Comparison of ENCODE assay signal across 7 cellular contexts in the genomic region with DNA sequence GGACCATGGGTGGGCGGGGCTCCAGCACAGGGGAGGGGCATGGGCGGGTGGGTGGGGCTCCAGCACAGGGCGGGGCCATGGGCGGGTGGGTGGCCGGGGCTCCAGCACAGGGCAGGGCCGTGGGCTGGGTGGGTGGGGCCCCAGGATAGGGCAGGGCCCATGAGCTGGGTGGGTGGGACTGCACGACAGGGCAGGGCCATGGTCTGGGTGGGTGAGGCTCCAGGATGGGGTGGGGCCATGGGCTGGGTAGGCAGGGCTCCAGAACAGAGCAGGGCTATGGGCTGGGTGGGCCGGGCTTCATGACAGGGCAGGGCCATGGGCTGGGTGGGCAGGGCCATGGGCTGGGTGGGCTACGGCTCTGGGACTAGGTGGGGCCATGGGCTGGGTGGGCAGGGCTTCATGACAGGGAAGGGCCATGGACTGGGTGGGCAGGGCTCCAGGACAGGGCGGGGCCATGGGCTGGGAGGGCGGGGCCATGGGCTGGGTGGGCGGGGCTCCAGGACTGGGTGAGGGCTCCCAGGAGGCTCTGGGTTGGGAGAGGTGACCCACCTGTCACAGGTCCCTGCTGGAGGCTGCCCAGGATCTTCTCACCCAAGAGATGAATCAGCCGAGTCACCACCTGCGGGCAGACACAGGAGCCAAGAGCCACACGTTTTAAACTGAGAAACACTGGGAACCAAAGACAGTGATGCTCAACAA. TPM values are rescaled to one million over a fixed set of nuclear protein-coding genes. Genes with fewer than 3 reads are reported as not detected.
A peak's percentile ranks its signal among the peaks of the same experiment; 100 is the strongest.
DNase-seq lines count a peak whose midpoint lies in the region; ATAC-seq lines count a peak whose summit lies in the region.

No MANE protein-coding gene starts in this region.

- H3K9me3 Mint-ChIP-seq in naive thymus-derived CD8-positive, alpha-beta T cell, result no peaks in the 10 kb centered on the region

- DNase-seq in Daoy (ENCODE audit: low read depth), result peak; percentile 53
- peak; percentile 30 for DNase-seq in HT-29 (ENCODE audit: low spot score)
- peak; percentile 28 for DNase-seq in activated T-cell treated with anti-CD3 and anti-CD28 coated beads, Interleukin-2, amount 50 U/mL, for 1 hour
- peak in 2 of 10 donors; percentile 13 to 15 for DNase-seq in naive thymus-derived CD8-positive, alpha-beta T cell
- no peak for DNase-seq in LoVo (ENCODE audit: low spot score)
- DNase-seq in NCI-H345 treated with DMSO at 0.1 percent for 48 hours (lab: John Stamatoyannopoulos, UW; ENCODE audit: unreplicated experiment), result no peak

- H3K4me1 Mint-ChIP-seq in naive thymus-derived CD8-positive, alpha-beta T cell, result peaks cover 2 to 18% (median 7%) of the 10 kb centered on the region in 4 donors

- no peaks in the 10 kb centered on the region for H3K27me3 Mint-ChIP-seq in naive thymus-derived CD8-positive, alpha-beta T cell

- no peak overlapping the region for H3K27ac Mint-ChIP-seq in naive thymus-derived CD8-positive, alpha-beta T cell

- ATAC-seq in naive thymus-derived CD8-positive, alpha-beta T cell, result peak; percentile 47 to 62
- ATAC-seq in GM21526 (IDR thresholded peaks at IDR 0.05; ENCODE audit: low FRiP score, unreplicated experiment), result no peak

- no peak overlapping the region for H3K4me3 Mint-ChIP-seq in naive thymus-derived CD8-positive, alpha-beta T cell

- H3K36me3 Mint-ChIP-seq in naive thymus-derived CD8-positive, alpha-beta T cell, result no peaks in the 10 kb centered on the region

- POLR2A ChIA-PET in naive thymus-derived CD8-positive, alpha-beta T cell (lab: Charles Lee), result no interaction called here

RNA-seq across cellular contexts. Expression of gene NSMF, which starts 33.5 kb away (rescaled TPM):
- total RNA-seq in Daoy (2014; rRNA removed; shearing (Covaris generic)), result 13.5 and 13.7 TPM in 2 replicates
- 74.4 and 77.7 TPM in 2 replicates for total RNA-seq in HT-29 (2014; rRNA removed; shearing (Covaris generic))
- total RNA-seq in naive thymus-derived CD8-positive, alpha-beta T cell, result 10 to 100 TPM; 19.1 to 19.3 TPM
- 10 to 100 TPM in 1 of 3 donors, 1 to 10 TPM in 2; 7.7 to 14.7 (median 8.2) TPM for polyA plus RNA-seq in naive thymus-derived CD8-positive, alpha-beta T cell

RNA-seq across cellular contexts. Expression of gene ENTPD8, which starts 51.5 kb away (rescaled TPM):
- not detected in 2 replicates for total RNA-seq in Daoy (2014; rRNA removed; shearing (Covaris generic))
- total RNA-seq in HT-29 (2014; rRNA removed; shearing (Covaris generic)), result 0.76 and 1.3 TPM in 2 replicates
- total RNA-seq in naive thymus-derived CD8-positive, alpha-beta T cell, result not detected
- not detected for polyA plus RNA-seq in naive thymus-derived CD8-positive, alpha-beta T cell

RNA-seq across cellular contexts. Expression of gene PNPLA7, which starts 57.6 kb away (rescaled TPM):
- under 0.01 TPM in 1 of 2 replicates, not detected in the other for total RNA-seq in Daoy (2014; rRNA removed; shearing (Covaris generic))
- total RNA-seq in HT-29 (2014; rRNA removed; shearing (Covaris generic)), result 0.60 and 0.94 TPM in 2 replicates
- 10 to 100 TPM; 14.5 to 15.7 TPM for total RNA-seq in naive thymus-derived CD8-positive, alpha-beta T cell
- 1 to 10 TPM; 1.2 to 2.3 (median 1.9) TPM for polyA plus RNA-seq in naive thymus-derived CD8-positive, alpha-beta T cell

RNA-seq across cellular contexts. Expression of gene MRPL41, which starts 59.1 kb away (rescaled TPM):
- 101 and 119 TPM in 2 replicates for total RNA-seq in Daoy (2014; rRNA removed; shearing (Covaris generic))
- 175 TPM in 2 replicates for total RNA-seq in HT-29 (2014; rRNA removed; shearing (Covaris generic))
- 100 to 1,000 TPM in 1 of 2 experiments, 10 to 100 TPM in 1; 93.5 to 104 TPM for total RNA-seq in naive thymus-derived CD8-positive, alpha-beta T cell
- 10 to 100 TPM; 36.7 to 46.5 (median 43.0) TPM for polyA plus RNA-seq in naive thymus-derived CD8-positive, alpha-beta T cell

Comparison
In these comparisons a context has a peak if more than half of its experiments do, and no peak if none do; other contexts are left out.
1. DNase-seq: peak in Daoy (single experiment), HT-29 (single experiment) and activated T-cell treated with anti-CD3 and anti-CD28 coated beads, Interleukin-2, amount 50 U/mL, for 1 hour (single experiment); none in LoVo (single experiment) and NCI-H345 treated with DMSO at 0.1 percent for 48 hours (single experiment).